ENCODE assay signal across 8 cellular contexts in genomic region chr22:43014062-43014875, GRCh38. TPM values are rescaled to one million over a fixed set of nuclear protein-coding genes. Genes with fewer than 3 reads are reported as not detected.
DNase-seq lines count a peak whose midpoint lies in the region; ATAC-seq and TF ChIP-seq lines count a peak whose summit lies in the region.

No MANE protein-coding gene starts in this region.

- H3K36me3 ChIP-seq in CD4-positive, alpha-beta memory T cell (ENCODE audit: insufficient read depth, low read length) = no peaks in the 10 kb centered on the region
- H3K36me3 ChIP-seq in left ventricle myocardium inferior = no peaks in the 10 kb centered on the region

- H3K36me3 Mint-ChIP-seq in CD4-positive, alpha-beta memory T cell = peaks cover 0 to 16% of the 10 kb centered on the region in 2 donors
- peaks cover 0 to 6% of the 10 kb centered on the region in 2 donors for H3K36me3 Mint-ChIP-seq in activated naive CD4-positive, alpha-beta T cell treated with anti-CD3 and anti-CD28 coated beads, Interleukin-2, amount 50 U/mL, for 72 hours

- peak overlapping the region; percentile 79 for H3K27ac ChIP-seq in CD4-positive, alpha-beta memory T cell (ENCODE audit: low read depth, low read length)
- peak overlapping the region; percentile 82 for H3K27ac ChIP-seq in left ventricle myocardium inferior (replicated peaks)

- H3K9me3 Mint-ChIP-seq in CD4-positive, alpha-beta memory T cell = no peaks in the 10 kb centered on the region
- no peaks in the 10 kb centered on the region for H3K9me3 Mint-ChIP-seq in activated naive CD4-positive, alpha-beta T cell treated with anti-CD3 and anti-CD28 coated beads, Interleukin-2, amount 50 U/mL, for 72 hours

- H3K27ac Mint-ChIP-seq in CD4-positive, alpha-beta memory T cell = peak overlapping the region; percentile 91 to 97 (median 96)
- H3K27ac Mint-ChIP-seq in activated naive CD4-positive, alpha-beta T cell treated with anti-CD3 and anti-CD28 coated beads, Interleukin-2, amount 50 U/mL, for 72 hours = peak overlapping the region; percentile 90 to 91

- TF ChIP-seq CTCF in left ventricle myocardium inferior (IDR thresholded peaks at IDR 0.05; ENCODE audit: borderline replicate concordance) = no peak

- H3K27me3 ChIP-seq in CD4-positive, alpha-beta memory T cell (ENCODE audit: insufficient read depth, low read length) = no peaks in the 10 kb centered on the region
- no peaks in the 10 kb centered on the region for H3K27me3 ChIP-seq in left ventricle myocardium inferior (ENCODE audit: low read depth)

- H3K27me3 Mint-ChIP-seq in CD4-positive, alpha-beta memory T cell = no peaks in the 10 kb centered on the region

- ATAC-seq in GM21619 (IDR thresholded peaks at IDR 0.05; ENCODE audit: unreplicated experiment) = peak; percentile 15
- peak; percentile 3 to 29 for ATAC-seq in activated naive CD4-positive, alpha-beta T cell treated with anti-CD3 and anti-CD28 coated beads, Interleukin-2, amount 50 U/mL, for 72 hours

- peaks cover 25 to 66% (median 39%) of the 10 kb centered on the region in 4 donors for H3K4me1 Mint-ChIP-seq in CD4-positive, alpha-beta memory T cell

- H3K4me3 ChIP-seq in CD4-positive, alpha-beta memory T cell (ENCODE audit: low read length in 2 of 2) = peak overlapping the region; percentile 7 to 74
- H3K4me3 ChIP-seq in left ventricle myocardium inferior (peak overlapping the region; percentile 84), skeletal muscle cell (ENCODE audit: low read depth, low read length) (peak overlapping the region; percentile 87)

- POLR2A ChIA-PET in CD4-positive, alpha-beta memory T cell (lab: Charles Lee; ENCODE audit: partially characterized antibody) = interaction anchor here (0.5 to 3.0 kb wide), 15 partner anchors 8 to 398 kb away, joined by 3 to 31 read pairs (median 5); partner anchors contain the start of genes ARFGAP3, CYB5R3 and TTLL12

- peak; percentile 36 to 65 (median 43) for DNase-seq in CD4-positive, alpha-beta memory T cell
- peak; percentile 51 for DNase-seq in OCI-M1 (lab: John Stamatoyannopoulos, UW)
- peak; percentile 27 to 58 for DNase-seq in activated naive CD4-positive, alpha-beta T cell treated with anti-CD3 and anti-CD28 coated beads, Interleukin-2, amount 50 U/mL, for 72 hours (ENCODE audit: low spot score in 2 of 2)
- peak; percentile 37 for DNase-seq in left ventricle myocardium inferior
- DNase-seq in skeletal muscle cell (ENCODE audit: low read depth) = no peak
- no peak for DNase-seq in cortex of kidney (lab: John Stamatoyannopoulos, UW)
- DNase-seq in SHP77 treated with DMSO at 0.1 percent for 48 hours (lab: John Stamatoyannopoulos, UW) = no peak

- H3K4me1 ChIP-seq in CD4-positive, alpha-beta memory T cell (ENCODE audit: insufficient read depth, low read length) = peaks cover 30% of the 10 kb centered on the region
- H3K4me1 ChIP-seq in left ventricle myocardium inferior = peaks cover 43% of the 10 kb centered on the region

- H3K9me3 ChIP-seq in CD4-positive, alpha-beta memory T cell (ENCODE audit: control insufficient read depth in 1 of 2, low read length in 2 of 2) = no peaks in the 10 kb centered on the region
- no peaks in the 10 kb centered on the region for H3K9me3 ChIP-seq in left ventricle myocardium inferior (replicated peaks)

- intact Hi-C loops in CD4-positive, alpha-beta memory T cell (cut with micrococcal nuclease) = loop anchor here (2.0 to 10.0 kb wide), 2 partner anchors 157 to 399 kb away; partner anchors contain the start of genes ARFGAP3 and POLDIP3
- intact Hi-C loops in left ventricle myocardium inferior (cut with micrococcal nuclease) = no loop called here

- H3K4me3 Mint-ChIP-seq in CD4-positive, alpha-beta memory T cell = peak overlapping the region; percentile 97 to 99 (median 98)

- CTCF ChIA-PET in CD4-positive, alpha-beta memory T cell (lab: Charles Lee; ENCODE audit: partially characterized antibody) = interaction anchor here (0.9 to 2.9 kb wide), 2 partner anchors 14 to 20 kb away, joined by 3 to 11 read pairs; no protein-coding TSS in a partner anchor

RNA-seq across cellular contexts. Expression of gene PACSIN2, which starts 0.7 kb away (rescaled TPM):
- total RNA-seq in CD4-positive, alpha-beta memory T cell = 10 to 100 TPM; 54.5 to 55.0 TPM
- polyA plus RNA-seq in CD4-positive, alpha-beta memory T cell = 10 to 100 TPM; 24.6 to 35.9 TPM
- 10 to 100 TPM; 25.6 to 28.2 TPM for total RNA-seq in activated naive CD4-positive, alpha-beta T cell treated with anti-CD3 and anti-CD28 coated beads, Interleukin-2, amount 50 U/mL, for 72 hours
- 64.8 TPM for total RNA-seq in left ventricle myocardium inferior

Comparison
In these comparisons a context has a peak if more than half of its experiments do, and no peak if none do; other contexts are left out.
1. DNase-seq: peak in CD4-positive, alpha-beta memory T cell (5 of 5), OCI-M1 (single experiment), activated naive CD4-positive, alpha-beta T cell treated with anti-CD3 and anti-CD28 coated beads, Interleukin-2, amount 50 U/mL, for 72 hours (2 of 2) and left ventricle myocardium inferior (single experiment); none in skeletal muscle cell (single experiment), cortex of kidney (single experiment) and SHP77 treated with DMSO at 0.1 percent for 48 hours (single experiment).
2. Peak in every context shown above with its lines, with median percentiles within 50 percentile points of each other: H3K4me3 ChIP-seq.